8 cellular contexts compared by ENCODE assay signal in genomic region chr7:143382126-143382790, GRCh38. TPM values are rescaled to one million over a fixed set of nuclear protein-coding genes. Genes with fewer than 3 reads are reported as not detected.
DNase-seq lines count a peak whose midpoint lies in the region; ATAC-seq and TF ChIP-seq lines count a peak whose summit lies in the region.

No MANE protein-coding gene starts in this region.

- peak overlapping the region in 1 of 2 donors; percentile 82 for H3K27ac Mint-ChIP-seq in T-cell

- H3K27ac ChIP-seq in rectal smooth muscle tissue (ENCODE audit: low read depth, low read length), result peak overlapping the region; percentile 99

- no peaks in the 10 kb centered on the region for H3K36me3 Mint-ChIP-seq in T-cell

- CTCF ChIA-PET in T-cell (lab: Charles Lee), result interaction anchor here in 1 of 2 donors (0.6 to 2.7 kb wide), 3 partner anchors 26 to 135 kb away, joined by 4 to 9 read pairs (median 8); partner anchors contain the start of gene EPHA1

- peak overlapping the region in 2 of 3 donors; percentile 73 to 77 for H3K4me3 Mint-ChIP-seq in T-cell

- in situ Hi-C loops in G401 (cut with HindIII; ENCODE audit: low sequenced_read_pairs), result no loop called here

- no peaks in the 10 kb centered on the region for H3K9me3 Mint-ChIP-seq in T-cell

- POLR2A ChIA-PET in T-cell (lab: Charles Lee), result interaction anchor here in 1 of 2 donors (0.6 kb wide), 1 partner anchor 598 kb away, joined by 3 read pairs; no protein-coding TSS in a partner anchor

- peaks cover 35% of the 10 kb centered on the region for H3K4me1 ChIP-seq in rectal smooth muscle tissue (ENCODE audit: control insufficient read depth, insufficient read depth, low read length)

- ATAC-seq in T-cell (replicated peaks in 1 of 4) (no peak), HG03039 (IDR thresholded peaks at IDR 0.05; ENCODE audit: unreplicated experiment) (no peak)

- no peak for DNase-seq in GM06990 (ENCODE audit: extremely low read depth, insufficient read length)
- no peak for DNase-seq in T-cell
- no peak for DNase-seq in fibroblast of the aortic adventitia (ENCODE audit: low read depth)
- DNase-seq in G401 (ENCODE audit: low spot score), result no peak
- no peak for DNase-seq in NCI-H2227 (lab: John Stamatoyannopoulos, UW; ENCODE audit: unreplicated experiment)
- DNase-seq in anterior cingulate cortex (lab: John Stamatoyannopoulos, UW), result no peak

- H3K36me3 ChIP-seq in GM06990 (ENCODE audit: control insufficient read depth, insufficient read depth, low read length) (peaks cover 10% of the 10 kb centered on the region), rectal smooth muscle tissue (ENCODE audit: control insufficient read depth, insufficient read depth, low read length) (no peaks in the 10 kb centered on the region)

- H3K4me1 Mint-ChIP-seq in T-cell, result peaks cover 24 to 25% (median 24%) of the 10 kb centered on the region in 3 donors

- peak overlapping the region; percentile 91 for H3K4me3 ChIP-seq in GM06990 (replicated peaks; ENCODE audit: low read depth, low read length)
- peak overlapping the region; percentile 84 for H3K4me3 ChIP-seq in fibroblast of the aortic adventitia (ENCODE audit: low read depth, low read length)
- H3K4me3 ChIP-seq in rectal smooth muscle tissue (ENCODE audit: low read length), result peak overlapping the region; percentile 85

- peak overlapping the region; percentile 83 for H3K9ac ChIP-seq in rectal smooth muscle tissue (ENCODE audit: low read length)

- H3K27me3 Mint-ChIP-seq in T-cell, result no peaks in the 10 kb centered on the region

- TF ChIP-seq CTCF in GM06990 (IDR thresholded peaks at IDR 0.05; ENCODE audit: insufficient read depth, low read length, poor library complexity, severe bottlenecking), result no peak
- TF ChIP-seq CTCF in fibroblast of the aortic adventitia (IDR thresholded peaks at IDR 0.05; ENCODE audit: insufficient read depth, low read length), result no peak

- H3K27me3 ChIP-seq in GM06990 (replicated peaks; ENCODE audit: control insufficient read depth, insufficient read depth, low read length), result no peaks in the 10 kb centered on the region
- no peaks in the 10 kb centered on the region for H3K27me3 ChIP-seq in rectal smooth muscle tissue (ENCODE audit: control insufficient read depth, insufficient read depth, low read length)

RNA-seq across cellular contexts. Expression of gene ZYX, which starts 1.1 kb away (rescaled TPM):
- total RNA-seq in T-cell (100 to 1,000 TPM; 107 to 186 (median 159) TPM), fibroblast of the aortic adventitia (ENCODE audit: low replicate concordance) (41.6 and 48.4 TPM in 2 replicates)
- 25.0 and 33.5 TPM in 2 replicates for total RNA-seq in G401 (2014; rRNA removed; shearing (Covaris generic))

RNA-seq across cellular contexts. Expression of gene FAM131B, which starts 19.7 kb away (rescaled TPM):
- total RNA-seq in T-cell, result 1 to 10 TPM in 3 of 5 donors, under 1 TPM in 2; 0.08 to 3.6 (median 2.1) TPM
- 3.2 and 4.0 TPM in 2 replicates for total RNA-seq in fibroblast of the aortic adventitia (ENCODE audit: low replicate concordance)
- 0.06 and 0.31 TPM in 2 replicates for total RNA-seq in G401 (2014; rRNA removed; shearing (Covaris generic))

RNA-seq across cellular contexts. Expression of gene EPHA1, which starts 26.4 kb away (rescaled TPM):
- total RNA-seq in T-cell, result 10 to 100 TPM; 23.8 to 49.8 (median 43.5) TPM
- not detected in 2 replicates for total RNA-seq in fibroblast of the aortic adventitia (ENCODE audit: low replicate concordance)
- not detected in 2 replicates for total RNA-seq in G401 (2014; rRNA removed; shearing (Covaris generic))

Comparison
In these comparisons a context has a peak if more than half of its experiments do, and no peak if none do; other contexts are left out.
1. RNA of gene EPHA1, which starts 26.4 kb away (total RNA-seq): 23.8 to 49.8 TPM in T-cell; not detected in fibroblast of the aortic adventitia and not detected in G401; every median in the first group is over 10 times any median in the second.
2. Peak in every context shown above with its lines, with median percentiles within 50 percentile points of each other: H3K4me3 ChIP-seq.